In the genomic region with DNA sequence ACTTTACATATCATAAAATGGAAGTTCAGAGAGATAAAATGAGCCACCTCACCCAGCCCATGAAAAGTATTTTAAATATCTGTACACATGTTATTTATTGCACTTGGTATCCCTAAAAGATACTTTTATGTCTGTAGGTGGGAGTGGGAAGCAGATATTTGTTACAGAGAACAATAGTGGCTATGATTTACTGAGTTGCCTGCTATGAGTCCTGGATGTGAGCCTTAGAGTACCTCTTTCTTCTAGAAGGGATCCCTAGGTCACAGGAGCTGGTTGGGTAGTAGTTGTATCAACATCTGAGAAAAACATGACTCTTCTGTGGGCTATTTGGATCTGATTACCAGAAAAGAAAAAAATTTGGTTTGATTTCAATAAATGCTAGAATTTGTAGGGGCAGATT, we compare ENCODE assay signal across 18 cellular contexts.
"Had no signal": no experiment of that assay in that cellular context is flagged by ENCODE, and none has a peak within 500 bp of the region (broad histone marks: within the 10 kb centered on the region; RNA-seq: fewer than 3 reads in every experiment).

No MANE protein-coding gene starts in this region.

- H3K27ac Mint-ChIP-seq: activated naive CD8-positive, alpha-beta T cell; stimulated activated effector memory CD8-positive, alpha-beta T cell treated with anti-CD3 and anti-CD28 coated beads, Interleukin-12 subunit alpha, Interleukin-12 subunit beta, amount 100 ng/mL, for 72 hours had no signal

- H3K9me3 Mint-ChIP-seq: naive B cell; stimulated activated effector memory CD8-positive, alpha-beta T cell treated with anti-CD3 and anti-CD28 coated beads, Interleukin-12 subunit alpha, Interleukin-12 subunit beta, amount 100 ng/mL, for 72 hours had no signal

- DNase-seq: activated CD4-positive, alpha-beta T cell treated with anti-CD3 and anti-CD28 coated beads for 1 hour; activated CD4-positive, alpha-beta T cell treated with anti-CD3 and anti-CD28 coated beads, Interleukin-2, amount 50 U/mL, for 48 hours; effector memory CD4-positive, alpha-beta T cell; gastrocnemius medialis; heart left ventricle; kidney glomerular epithelial cell; left ventricle myocardium superior; mucosa of descending colon; naive B cell; pancreas; right lobe of liver; small intestine; stimulated activated CD4-positive, alpha-beta T cell treated with anti-CD3 and anti-CD28 coated beads, Interleukin-4, amount 100 ng/mL, for 24 hours; stomach; trophoblast cell; WERI-Rb-1 had no signal

- ATAC-seq: gastrocnemius medialis; heart left ventricle; left ventricle myocardium superior; mucosa of descending colon; pancreas; stimulated activated effector memory CD8-positive, alpha-beta T cell treated with anti-CD3 and anti-CD28 coated beads, Interleukin-12 subunit alpha, Interleukin-12 subunit beta, amount 100 ng/mL, for 72 hours had no signal

- H3K4me3 Mint-ChIP-seq: activated naive CD8-positive, alpha-beta T cell; naive B cell; stimulated activated effector memory CD8-positive, alpha-beta T cell treated with anti-CD3 and anti-CD28 coated beads, Interleukin-12 subunit alpha, Interleukin-12 subunit beta, amount 100 ng/mL, for 72 hours had no signal

- H3K4me1 Mint-ChIP-seq: naive B cell; stimulated activated effector memory CD8-positive, alpha-beta T cell treated with anti-CD3 and anti-CD28 coated beads, Interleukin-12 subunit alpha, Interleukin-12 subunit beta, amount 100 ng/mL, for 72 hours had no signal

- H3K36me3 Mint-ChIP-seq: activated naive CD8-positive, alpha-beta T cell; naive B cell; stimulated activated effector memory CD8-positive, alpha-beta T cell treated with anti-CD3 and anti-CD28 coated beads, Interleukin-12 subunit alpha, Interleukin-12 subunit beta, amount 100 ng/mL, for 72 hours had no signal

- H3K27me3 Mint-ChIP-seq: activated naive CD8-positive, alpha-beta T cell had no signal
